ENCODE assay signal across 12 cellular contexts in the genomic region with DNA sequence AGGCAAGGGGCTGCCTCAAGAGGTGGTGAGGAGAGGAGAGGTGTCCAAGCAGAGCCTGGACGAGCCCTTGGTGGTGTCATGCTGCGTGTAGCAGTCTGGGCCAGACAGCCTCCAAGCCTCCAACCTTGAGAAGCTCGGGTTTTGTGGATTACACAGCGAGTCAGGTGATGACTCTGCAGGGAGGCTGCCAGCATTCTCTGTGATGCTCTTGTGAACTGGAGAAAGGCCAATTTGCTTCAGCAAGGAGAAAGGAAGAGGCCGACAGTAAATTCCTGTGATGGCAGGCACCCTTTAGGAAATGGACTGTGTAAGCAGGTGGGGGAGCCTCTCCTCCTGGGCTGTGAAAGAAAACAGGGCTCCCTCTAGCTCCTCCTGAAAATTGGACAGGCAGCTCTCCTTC. TPM values are rescaled to one million over a fixed set of nuclear protein-coding genes. Genes with fewer than 3 reads are reported as not detected.
DNase-seq lines count a peak whose midpoint lies in the region; ATAC-seq and TF ChIP-seq lines count a peak whose summit lies in the region.
"Had no signal": no experiment of that assay in that cellular context is flagged by ENCODE, and none has a peak within 500 bp of the region (broad histone marks: within the 10 kb centered on the region; RNA-seq: fewer than 3 reads in every experiment).

No MANE protein-coding gene starts in this region.

- H3K4me3 ChIP-seq in choroid plexus epithelial cell (ENCODE audit: low read depth, low read length), result no peak overlapping the region
- no peak overlapping the region for H3K4me3 ChIP-seq in prostate gland

- H3K9me3 ChIP-seq in prostate gland, result no peaks in the 10 kb centered on the region

- no peaks in the 10 kb centered on the region for H3K27me3 ChIP-seq in prostate gland (replicated peaks; ENCODE audit: insufficient read depth)

- whole genome bisulfite sequencing in prostate gland, result no CpG with 5 or more reads among the region's 5 CpGs

- TF ChIP-seq POLR2A in prostate gland (IDR thresholded peaks at IDR 0.05), result no peak

- no peaks in the 10 kb centered on the region for H3K4me1 ChIP-seq in prostate gland (replicated peaks)

- H3K27ac ChIP-seq in prostate gland, result no peak overlapping the region

- H3K36me3 ChIP-seq in prostate gland, result no peaks in the 10 kb centered on the region

- intact Hi-C loops in prostate gland (cut with DNase I), result no loop called here

- TF ChIP-seq CTCF in choroid plexus epithelial cell (conservative IDR thresholded peaks at IDR 0.05; ENCODE audit: low read depth, low read length) (no peak), prostate gland (IDR thresholded peaks at IDR 0.05) (no peak)

- ATAC-seq in GM21447 (IDR thresholded peaks at IDR 0.05; ENCODE audit: unreplicated experiment), result no peak

- DNase-seq in GM04504 (ENCODE audit: low read depth), result peak; percentile 65
- DNase-seq in NCI-H2196 treated with DMSO at 0.1 percent for 48 hours (lab: John Stamatoyannopoulos, UW; ENCODE audit: unreplicated experiment), result peak; percentile 27
- peak; percentile 76 for DNase-seq in choroid plexus epithelial cell (ENCODE audit: low read depth)
- peak; percentile 23 for DNase-seq in prostate gland (ENCODE audit: low spot score)
- no peak for DNase-seq in SKM-1 treated with dmso at 0.1 percent for 144 hours (lab: John Stamatoyannopoulos, UW; ENCODE audit: unreplicated experiment)
- no peak for DNase-seq in NK-92 (lab: John Stamatoyannopoulos, UW; ENCODE audit: unreplicated experiment)
- no peak for DNase-seq in GOT3 (lab: John Stamatoyannopoulos, UW)
- DNase-seq: activated T-cell treated with anti-CD3 and anti-CD28 coated beads, Interleukin-2, amount 50 U/mL, for 48 hours; NCI-H1694 treated with DMSO at 0.1 percent for 48 hours; stimulated activated CD4-positive, alpha-beta T cell treated with anti-CD3 and anti-CD28 coated beads, Interleukin-4, amount 100 ng/mL, for 1 hour; T-helper 2 cell had no signal

RNA-seq across cellular contexts. Expression of a gene that starts 36.0 kb away (rescaled TPM):
- 10 to 100 TPM; 32.6 to 53.3 TPM for total RNA-seq in prostate gland

RNA-seq across cellular contexts. Expression of a gene that starts 48.7 kb away (rescaled TPM):
- 10 to 100 TPM in 1 of 2 donors, 1 to 10 TPM in 1; 7.5 to 11.8 TPM for total RNA-seq in prostate gland

Comparison
In these comparisons a context has a peak if more than half of its experiments do, and no peak if none do; other contexts are left out.
1. DNase-seq: peak in GM04504 (single experiment), NCI-H2196 treated with DMSO at 0.1 percent for 48 hours (single experiment), choroid plexus epithelial cell (single experiment) and prostate gland (single experiment); none in SKM-1 treated with dmso at 0.1 percent for 144 hours (single experiment), NK-92 (single experiment) and GOT3 (single experiment).